In genomic region chr14:52878469-52878868, GRCh38 we compare ENCODE assay signal across 31 cellular contexts.
DNase-seq lines count a peak whose midpoint lies in the region; ATAC-seq and TF ChIP-seq lines count a peak whose summit lies in the region.
"Had no signal": no experiment of that assay in that cellular context is flagged by ENCODE, and none has a peak within 500 bp of the region (broad histone marks: within the 10 kb centered on the region; RNA-seq: fewer than 3 reads in every experiment).

No MANE protein-coding gene starts in this region.

- peaks cover 37% of the 10 kb centered on the region for H3K79me2 ChIP-seq in ACC112 (ENCODE audit: control insufficient read depth, insufficient read depth, low read length, unreplicated experiment)
- H3K79me2 ChIP-seq: hepatocyte had no signal

- ATAC-seq in gastroesophageal sphincter = no peak
- ATAC-seq in HG03139 (IDR thresholded peaks at IDR 0.05; ENCODE audit: unreplicated experiment) = no peak
- ATAC-seq: activated CD8-positive, alpha-beta memory T cell treated with anti-CD3 and anti-CD28 coated beads, Interleukin-2, amount 10 ng/mL, durations not matched to agents 7 days and 5 days; activated T-cell treated with anti-CD3 and anti-CD28 coated beads, Interleukin-2, amount 50 U/mL, for 72 hours; left lobe of liver; pancreas; sciatic nerve; T-helper 17 cell had no signal

- H3K4me1 Mint-ChIP-seq in HFFc6 (ENCODE audit: low read depth) (peaks cover 88% of the 10 kb centered on the region), brain (peaks cover 15% of the 10 kb centered on the region)
- H3K4me1 Mint-ChIP-seq: activated CD4-positive, alpha-beta T cell treated with anti-CD3 and anti-CD28 coated beads, Interleukin-2, amount 10 ng/mL, durations not matched to agents 7 days and 5 days; activated CD8-positive, alpha-beta memory T cell treated with anti-CD3 and anti-CD28 coated beads, Interleukin-2, amount 10 ng/mL, durations not matched to agents 7 days and 5 days; immature natural killer cell; naive B cell; T-helper 17 cell had no signal

- WGBS in gastroesophageal sphincter (ENCODE audit: low coverage in 1 of 2), 2 donors = 39 to 46% methylated on average over 2 of the region's 3 CpGs
- 25 to 29% (median 28%) methylated on average over 3 of the region's 3 CpGs for WGBS in ovary, 3 donors

- H3K27me3 ChIP-seq in ACC112 (ENCODE audit: insufficient read depth, low read length) = no peaks in the 10 kb centered on the region
- no peaks in the 10 kb centered on the region for H3K27me3 ChIP-seq in gastroesophageal sphincter
- H3K27me3 ChIP-seq in ovary = no peaks in the 10 kb centered on the region
- H3K27me3 ChIP-seq: hepatocyte, pancreas, tibial nerve had no signal

- H3K27ac ChIP-seq in ACC112 (ENCODE audit: low read depth, low read length) = peak overlapping the region; percentile 89
- H3K27ac ChIP-seq in gastroesophageal sphincter = peak overlapping the region in 3 of 4 donors; percentile 13 to 58 (median 30)
- no peak overlapping the region for H3K27ac ChIP-seq in ovary
- H3K27ac ChIP-seq: hepatocyte, pancreas, VCaP had no signal

- H3K36me3 Mint-ChIP-seq in HFFc6 (ENCODE audit: low read depth) = peaks cover 63% of the 10 kb centered on the region
- H3K36me3 Mint-ChIP-seq in brain = peaks cover 65% of the 10 kb centered on the region
- H3K36me3 Mint-ChIP-seq: activated CD8-positive, alpha-beta memory T cell treated with anti-CD3 and anti-CD28 coated beads, Interleukin-2, amount 10 ng/mL, durations not matched to agents 7 days and 5 days; naive B cell had no signal

- H2AFZ ChIP-seq in ACC112 (ENCODE audit: low read length, unreplicated experiment) = no peak overlapping the region
- H2AFZ ChIP-seq: hepatocyte had no signal

- H3K9me3 ChIP-seq in gastroesophageal sphincter (no peaks in the 10 kb centered on the region), ovary (no peaks in the 10 kb centered on the region)
- H3K9me3 ChIP-seq: pancreas, tibial nerve had no signal

- H3K4me3 ChIP-seq in ACC112 (ENCODE audit: low read depth, low read length) (no peak overlapping the region), gastroesophageal sphincter (no peak overlapping the region), ovary (no peak overlapping the region)
- H3K4me3 ChIP-seq: hepatocyte, pancreas, tibial nerve had no signal

- H3K4me3 Mint-ChIP-seq in HFFc6 (no peak overlapping the region), brain (no peak overlapping the region)
- H3K4me3 Mint-ChIP-seq: activated CD4-positive, alpha-beta T cell treated with anti-CD3 and anti-CD28 coated beads, Interleukin-2, amount 10 ng/mL, durations not matched to agents 7 days and 5 days; activated CD8-positive, alpha-beta memory T cell treated with anti-CD3 and anti-CD28 coated beads, Interleukin-2, amount 10 ng/mL, durations not matched to agents 7 days and 5 days; activated T-cell treated with anti-CD3 and anti-CD28 coated beads, Interleukin-2, amount 50 U/mL, for 72 hours; dendritic cell treated with granulocyte-macrophage colony-stimulating factor and Interleukin-4, amounts not matched to agents 40 ng/mL and 50 ng/mL, for 4 days; immature natural killer cell; naive B cell; stimulated activated naive CD8-positive, alpha-beta T cell treated with anti-CD3 and anti-CD28 coated beads, Interleukin-15, Interleukin-2, amounts not matched to agents 100 ng/mL and 50 ng/mL, for 24 hours; T-helper 17 cell had no signal

- H3K27me3 Mint-ChIP-seq in HFFc6 (ENCODE audit: insufficient read depth) = peaks cover 5% of the 10 kb centered on the region
- H3K27me3 Mint-ChIP-seq in brain = no peaks in the 10 kb centered on the region
- H3K27me3 Mint-ChIP-seq: dendritic cell treated with granulocyte-macrophage colony-stimulating factor and Interleukin-4, amounts not matched to agents 40 ng/mL and 50 ng/mL, for 4 days; naive B cell; stimulated activated naive CD8-positive, alpha-beta T cell treated with anti-CD3 and anti-CD28 coated beads, Interleukin-15, Interleukin-2, amounts not matched to agents 100 ng/mL and 50 ng/mL, for 24 hours; T-helper 17 cell had no signal

- no peak for TF ChIP-seq POLR2A in gastroesophageal sphincter (IDR thresholded peaks at IDR 0.05)
- TF ChIP-seq POLR2A in ovary (IDR thresholded peaks at IDR 0.05) = no peak

- peak overlapping the region; percentile 71 for H3K27ac Mint-ChIP-seq in HFFc6
- H3K27ac Mint-ChIP-seq in brain = peak overlapping the region in 4 of 5 experiments; percentile 51 to 85 (median 81)
- H3K27ac Mint-ChIP-seq: activated CD4-positive, alpha-beta T cell treated with anti-CD3 and anti-CD28 coated beads, Interleukin-2, amount 10 ng/mL, durations not matched to agents 7 days and 5 days; activated CD8-positive, alpha-beta memory T cell treated with anti-CD3 and anti-CD28 coated beads, Interleukin-2, amount 10 ng/mL, durations not matched to agents 7 days and 5 days; activated T-cell treated with anti-CD3 and anti-CD28 coated beads, Interleukin-2, amount 50 U/mL, for 72 hours; dendritic cell treated with granulocyte-macrophage colony-stimulating factor and Interleukin-4, amounts not matched to agents 40 ng/mL and 50 ng/mL, for 4 days; immature natural killer cell; naive B cell; stimulated activated naive CD8-positive, alpha-beta T cell treated with anti-CD3 and anti-CD28 coated beads, Interleukin-15, Interleukin-2, amounts not matched to agents 100 ng/mL and 50 ng/mL, for 24 hours; T-helper 17 cell had no signal

- TF ChIP-seq CTCF in HFFc6 (IDR thresholded peaks at IDR 0.05) (no peak), brain (conservative IDR thresholded peaks at IDR 0.05) (no peak), gastroesophageal sphincter (IDR thresholded peaks at IDR 0.05) (no peak), ovary (IDR thresholded peaks at IDR 0.05) (no peak)

- H3K9me3 Mint-ChIP-seq in HFFc6 (no peaks in the 10 kb centered on the region), brain (no peaks in the 10 kb centered on the region)
- H3K9me3 Mint-ChIP-seq: activated CD4-positive, alpha-beta T cell treated with anti-CD3 and anti-CD28 coated beads, Interleukin-2, amount 10 ng/mL, durations not matched to agents 7 days and 5 days; activated T-cell treated with anti-CD3 and anti-CD28 coated beads, Interleukin-2, amount 50 U/mL, for 72 hours; dendritic cell treated with granulocyte-macrophage colony-stimulating factor and Interleukin-4, amounts not matched to agents 40 ng/mL and 50 ng/mL, for 4 days; immature natural killer cell; naive B cell; stimulated activated naive CD8-positive, alpha-beta T cell treated with anti-CD3 and anti-CD28 coated beads, Interleukin-15, Interleukin-2, amounts not matched to agents 100 ng/mL and 50 ng/mL, for 24 hours had no signal

- H3K36me3 ChIP-seq in ACC112 (ENCODE audit: insufficient read depth, low read length) (peaks cover 52% of the 10 kb centered on the region), gastroesophageal sphincter (peaks cover 0 to 67% of the 10 kb centered on the region in 2 donors), ovary (no peaks in the 10 kb centered on the region)

- H3K4me1 ChIP-seq in ACC112 (ENCODE audit: control insufficient read depth, insufficient read depth, low read length, unreplicated experiment) (peaks cover 85% of the 10 kb centered on the region), gastroesophageal sphincter (peaks cover 2 to 91% (median 14%) of the 10 kb centered on the region in 3 donors), ovary (ENCODE audit: insufficient read depth) (peaks cover 4% of the 10 kb centered on the region)
- H3K4me1 ChIP-seq: pancreas had no signal

- TF ChIP-seq EP300 in gastroesophageal sphincter (IDR thresholded peaks at IDR 0.05) (no peak), ovary (IDR thresholded peaks at IDR 0.05) (no peak)

- intact Hi-C loops in ovary (cut with DNase I) = no loop called here

- DNase-seq in HFFc6 (no peak), COR-L47 (lab: John Stamatoyannopoulos, UW) (no peak), ovary (no peak), KG1 (lab: John Stamatoyannopoulos, UW) (no peak)
- DNase-seq: activated CD4-positive, alpha-beta T cell treated with anti-CD3 and anti-CD28 coated beads, Interleukin-2, amount 10 ng/mL, durations not matched to agents 7 days and 5 days; activated CD8-positive, alpha-beta memory T cell treated with anti-CD3 and anti-CD28 coated beads, Interleukin-2, amount 10 ng/mL, durations not matched to agents 7 days and 5 days; activated naive CD4-positive, alpha-beta T cell treated with Interleukin-2 at 50 U/mL for 16 hours; activated T-cell treated with anti-CD3 and anti-CD28 coated beads, Interleukin-2, amount 50 U/mL, for 72 hours; amniotic stem cell; C1 segment of cervical spinal cord; Calu3; immature natural killer cell; KBM-7; naive B cell; NCI-H1417 treated with DMSO at 0.1 percent for 48 hours; NCI-H2081 treated with DMSO at 0.1 percent for 48 hours; NCI-H524; pancreas; stimulated activated CD4-positive, alpha-beta T cell treated with anti-CD3 and anti-CD28 coated beads, Interleukin-15, amount 100 ng/mL, for 24 hours; T-helper 17 cell had no signal

Comparison
In these comparisons a context has a peak if more than half of its experiments do, and no peak if none do; other contexts are left out.
1. H3K27ac ChIP-seq: peak in ACC112 (single experiment) and gastroesophageal sphincter (3 of 4); none in ovary (0 of 2).